Comparison of ENCODE assay signal across 26 cellular contexts in genomic region chr7:65429642-65430343, GRCh38.
"Had no signal": no experiment of that assay in that cellular context is flagged by ENCODE, and none has a peak within 500 bp of the region (broad histone marks: within the 10 kb centered on the region; RNA-seq: fewer than 3 reads in every experiment).

No MANE protein-coding gene starts in this region.

- H3K27me3 ChIP-seq: ascending aorta, brain microvascular endothelial cell, esophagus muscularis mucosa, hepatocyte, pancreas, right atrium auricular region, thyroid gland had no signal

- DNase-seq: activated CD4-positive, alpha-beta T cell treated with anti-CD3 and anti-CD28 coated beads, Interleukin-2, amount 10 ng/mL, durations not matched to agents 24 days and 14 days; activated CD8-positive, alpha-beta memory T cell treated with anti-CD3 and anti-CD28 coated beads, Interleukin-2, amount 50 U/mL, for 4 hours; activated T-cell treated with anti-CD3 and anti-CD28 coated beads, Interleukin-2, amount 50 U/mL, for 24 hours; brain microvascular endothelial cell; central memory CD4-positive, alpha-beta T cell; effector memory CD4-positive, alpha-beta T cell; glutamatergic neuron; kidney glomerular epithelial cell; left ventricle myocardium inferior; pancreas; psoas muscle; stimulated activated CD4-positive, alpha-beta T cell treated with anti-CD3 and anti-CD28 coated beads, Interleukin-1b, Interleukin-23, amount 100 ng/mL, for 48 hours; substantia nigra; thyroid gland had no signal

- H3K4me3 ChIP-seq: ascending aorta, esophagus muscularis mucosa, hepatocyte, left ventricle myocardium inferior, pancreas, psoas muscle, right atrium auricular region, skin epidermis, thyroid gland had no signal

- H3K27ac Mint-ChIP-seq: activated CD4-positive, alpha-beta T cell treated with anti-CD3 and anti-CD28 coated beads, Interleukin-2, amount 10 ng/mL, durations not matched to agents 24 days and 14 days; activated naive CD4-positive, alpha-beta T cell treated with anti-CD3 and anti-CD28 coated beads, Interleukin-2, amount 50 U/mL, for 72 hours; activated T-cell treated with anti-CD3 and anti-CD28 coated beads, Interleukin-2, amount 50 U/mL, for 24 hours; activated T-helper 17 cell treated with anti-CD3 and anti-CD28 coated beads, Interleukin-2, amount 50 U/mL, for 72 hours; mesothelial cell of epicardium; natural killer cell treated with Interleukin-12 subunit alpha and Interleukin-12 subunit beta and Interleukin-15 and Interleukin-18, amount 100 ng/mL, for 72 hours had no signal

- H3K4me1 Mint-ChIP-seq: activated CD4-positive, alpha-beta T cell treated with anti-CD3 and anti-CD28 coated beads, Interleukin-2, amount 10 ng/mL, durations not matched to agents 24 days and 14 days; activated T-helper 17 cell treated with anti-CD3 and anti-CD28 coated beads, Interleukin-2, amount 50 U/mL, for 72 hours; mesothelial cell of epicardium had no signal

- H3K4me2 ChIP-seq: hepatocyte had no signal

- H3K4me3 Mint-ChIP-seq: activated CD4-positive, alpha-beta T cell treated with anti-CD3 and anti-CD28 coated beads, Interleukin-2, amount 10 ng/mL, durations not matched to agents 24 days and 14 days; activated T-cell treated with anti-CD3 and anti-CD28 coated beads, Interleukin-2, amount 50 U/mL, for 24 hours; activated T-helper 17 cell treated with anti-CD3 and anti-CD28 coated beads, Interleukin-2, amount 50 U/mL, for 72 hours; mesothelial cell of epicardium; natural killer cell treated with Interleukin-12 subunit alpha and Interleukin-12 subunit beta and Interleukin-15 and Interleukin-18, amount 100 ng/mL, for 72 hours; stimulated activated naive CD8-positive, alpha-beta T cell treated with anti-CD3 and anti-CD28 coated beads, Interleukin-15, Interleukin-2, amounts not matched to agents 100 ng/mL and 50 ng/mL, for 24 hours had no signal

- H3K27me3 Mint-ChIP-seq: activated CD4-positive, alpha-beta T cell treated with anti-CD3 and anti-CD28 coated beads, Interleukin-2, amount 10 ng/mL, durations not matched to agents 24 days and 14 days; activated T-cell treated with anti-CD3 and anti-CD28 coated beads, Interleukin-2, amount 50 U/mL, for 24 hours; activated T-helper 17 cell treated with anti-CD3 and anti-CD28 coated beads, Interleukin-2, amount 50 U/mL, for 72 hours; stimulated activated naive CD8-positive, alpha-beta T cell treated with anti-CD3 and anti-CD28 coated beads, Interleukin-15, Interleukin-2, amounts not matched to agents 100 ng/mL and 50 ng/mL, for 24 hours had no signal

- H3K4me1 ChIP-seq: ascending aorta, esophagus muscularis mucosa, left ventricle myocardium inferior, pancreas, psoas muscle, right atrium auricular region, thyroid gland had no signal

- H2AFZ ChIP-seq: hepatocyte had no signal

- H3K9me3 ChIP-seq: ascending aorta, pancreas, psoas muscle, thyroid gland had no signal

- H3K27ac ChIP-seq: ascending aorta, brain microvascular endothelial cell, esophagus muscularis mucosa, hepatocyte, left ventricle myocardium inferior, pancreas, psoas muscle, right atrium auricular region, skin epidermis, thyroid gland, VCaP had no signal

- H3K36me3 ChIP-seq: ascending aorta, brain microvascular endothelial cell, esophagus muscularis mucosa, left ventricle myocardium inferior, pancreas, right atrium auricular region, thyroid gland had no signal

- ATAC-seq: activated CD4-positive, CD25-positive, alpha-beta regulatory T cell treated with anti-CD3 and anti-CD28 coated beads, Interleukin-2, amount 50 U/mL, for 24 hours; activated naive CD4-positive, alpha-beta T cell treated with anti-CD3 and anti-CD28 coated beads, Interleukin-2, amount 50 U/mL, for 72 hours; activated T-helper 17 cell treated with anti-CD3 and anti-CD28 coated beads, Interleukin-2, amount 50 U/mL, for 72 hours; natural killer cell treated with Interleukin-12 subunit alpha and Interleukin-12 subunit beta and Interleukin-15 and Interleukin-18, amount 100 ng/mL, for 72 hours; pancreas; psoas muscle had no signal
